In genomic region chr10:78199019-78199418, GRCh38 we compare ENCODE assay signal across 16 cellular contexts.
DNase-seq lines count a peak whose midpoint lies in the region; ATAC-seq and TF ChIP-seq lines count a peak whose summit lies in the region.
"Had no signal": no experiment of that assay in that cellular context is flagged by ENCODE, and none has a peak within 500 bp of the region (broad histone marks: within the 10 kb centered on the region; RNA-seq: fewer than 3 reads in every experiment).

No MANE protein-coding gene starts in this region.

- H3K27me3 ChIP-seq in A673 (replicated peaks; ENCODE audit: insufficient read depth, low read depth, low read length, poor library complexity) (no peaks in the 10 kb centered on the region), thyroid gland (no peaks in the 10 kb centered on the region), MM.1S (replicated peaks; ENCODE audit: insufficient read depth, low read length) (no peaks in the 10 kb centered on the region)

- intact Hi-C loops in A673 (cut with micrococcal nuclease; ENCODE audit: unreplicated experiment), result no loop called here
- intact Hi-C loops in thyroid gland (cut with DNase I), result no loop called here

- H3F3A ChIP-seq in MM.1S (ENCODE audit: insufficient read depth, low read length), result peaks cover 8% of the 10 kb centered on the region

- TF ChIP-seq CTCF in A673 (conservative IDR thresholded peaks at IDR 0.05; ENCODE audit: low read depth, low read length), result no peak
- no peak for TF ChIP-seq CTCF in thyroid gland (IDR thresholded peaks at IDR 0.05)
- no peak for TF ChIP-seq CTCF in MM.1S (IDR thresholded peaks at IDR 0.05; ENCODE audit: low read length)

- no TSS peak for BruUV-seq in A673 (replicated peaks; lab: Mats Ljungman, UMichigan)

- H4K20me1 ChIP-seq in MM.1S (ENCODE audit: insufficient read depth, low read length), result no peaks in the 10 kb centered on the region

- H2AFZ ChIP-seq in MM.1S (ENCODE audit: low read length), result no peak overlapping the region

- H3K27ac ChIP-seq in A673 (ENCODE audit: low read depth, low read length, poor library complexity, severe bottlenecking) (no peak overlapping the region), thyroid gland (no peak overlapping the region), MM.1S (ENCODE audit: low read length) (no peak overlapping the region)
- H3K27ac ChIP-seq: A549, C4-2B had no signal

- H3K9ac ChIP-seq in MM.1S (ENCODE audit: low read length), result no peak overlapping the region

- no peak overlapping the region for H3K4me2 ChIP-seq in MM.1S (ENCODE audit: low read depth, low read length)
- H3K4me2 ChIP-seq: A549 had no signal

- H3K9me2 ChIP-seq in MM.1S (replicated peaks; ENCODE audit: insufficient read depth, low read length), result no peaks in the 10 kb centered on the region

- no peak for ATAC-seq in HG03097 (IDR thresholded peaks at IDR 0.05; ENCODE audit: low FRiP score, unreplicated experiment)
- ATAC-seq: A549, HCT116, Panc1, Right ventricle myocardium inferior, T-cell had no signal

- H3K9me3 ChIP-seq in A673 (ENCODE audit: low read depth, low read length, poor library complexity, severe bottlenecking), result no peaks in the 10 kb centered on the region
- no peaks in the 10 kb centered on the region for H3K9me3 ChIP-seq in thyroid gland
- no peaks in the 10 kb centered on the region for H3K9me3 ChIP-seq in MM.1S (replicated peaks; ENCODE audit: insufficient read depth, low read length)
- H3K9me3 ChIP-seq: A549 had no signal

- DNase-seq in A673 (ENCODE audit: low spot score) (peak; percentile 35), DMS79 (lab: John Stamatoyannopoulos, UW) (peak; percentile 69), NCI-H1436 treated with DMSO at 0.1 percent for 48 hours (lab: John Stamatoyannopoulos, UW) (peak; percentile 92), NCI-H69 (lab: John Stamatoyannopoulos, UW) (peak; percentile 69), thyroid gland (no peak), medulla oblongata (ENCODE audit: extremely low spot score) (no peak), MM.1S (no peak)
- DNase-seq: NCI-H526 treated with DMSO at 0.1 percent for 48 hours, T-cell, T-helper 9 cell had no signal

- 82 to 89% methylated on average over 6 of the region's 6 CpGs for WGBS in thyroid gland, 2 donors

- CTCF ChIA-PET in A673 (lab: Charles Lee), result no interaction called here

- H3K4me1 ChIP-seq in A673 (ENCODE audit: insufficient read depth, low read length, poor library complexity, severe bottlenecking) (peaks cover 5% of the 10 kb centered on the region), thyroid gland (no peaks in the 10 kb centered on the region), MM.1S (ENCODE audit: low read length) (peaks cover 15% of the 10 kb centered on the region)

- H3K36me3 ChIP-seq in A673 (ENCODE audit: insufficient read depth, low read length, poor library complexity, severe bottlenecking) (no peaks in the 10 kb centered on the region), thyroid gland (no peaks in the 10 kb centered on the region), MM.1S (replicated peaks; ENCODE audit: insufficient read depth, low read length) (no peaks in the 10 kb centered on the region)

- POLR2A ChIA-PET in A673 (lab: Charles Lee; ENCODE audit: low non-redundant PET), result interaction anchor here (0.6 kb wide), 1 partner anchor 87 kb away, joined by 16 read pairs; no protein-coding TSS in a partner anchor

- H3K4me3 ChIP-seq in A673 (ENCODE audit: low read depth, low read length, poor library complexity, severe bottlenecking) (no peak overlapping the region), thyroid gland (replicated peaks in 1 of 3) (no peak overlapping the region), MM.1S (ENCODE audit: low read length) (no peak overlapping the region)
- H3K4me3 ChIP-seq: A549 had no signal

- no peak for TF ChIP-seq POLR2A in thyroid gland (IDR thresholded peaks at IDR 0.05)

- no peaks in the 10 kb centered on the region for H3K79me2 ChIP-seq in MM.1S (ENCODE audit: low read length)

Comparison
In these comparisons a context has a peak if more than half of its experiments do, and no peak if none do; other contexts are left out.
1. DNase-seq: peak in A673 (single experiment), DMS79 (single experiment), NCI-H1436 treated with DMSO at 0.1 percent for 48 hours (single experiment) and NCI-H69 (single experiment); none in thyroid gland (0 of 2), medulla oblongata (single experiment) and MM.1S (single experiment).